In genomic region chrY:17067306-17067705, GRCh38 we compare ENCODE assay signal across 25 cellular contexts.
"Had no signal": no experiment of that assay in that cellular context is flagged by ENCODE, and none has a peak within 500 bp of the region (broad histone marks: within the 10 kb centered on the region; RNA-seq: fewer than 3 reads in every experiment).

No MANE protein-coding gene starts in this region.

- H3K4me1 ChIP-seq: colonic mucosa, right lobe of liver, transverse colon, uterus had no signal

- H3K27me3 Mint-ChIP-seq: activated naive CD4-positive, alpha-beta T cell treated with anti-CD3 and anti-CD28 coated beads, Interleukin-2, amount 50 U/mL, for 24 hours; brain; effector memory CD8-positive, alpha-beta T cell; natural killer cell treated with Interleukin-12 subunit alpha and Interleukin-12 subunit beta and Interleukin-15 and Interleukin-18, amount 100 ng/mL, for 72 hours; stimulated activated naive B cell treated with anti-CD40 and anti-IgM and Interleukin-4, amounts not matched to agents 10 μg/mL and 1 μg/mL and 100 μg/mL, for 72 hours had no signal

- H3K27me3 ChIP-seq: colonic mucosa, dorsolateral prefrontal cortex, neutrophil, ovary, right lobe of liver, transverse colon, uterus had no signal

- H3K9me3 Mint-ChIP-seq: brain; natural killer cell treated with Interleukin-12 subunit alpha and Interleukin-12 subunit beta and Interleukin-15 and Interleukin-18, amount 100 ng/mL, for 72 hours had no signal

- H3K27ac Mint-ChIP-seq: activated CD8-positive, alpha-beta T cell treated with anti-CD3 and anti-CD28 coated beads, Interleukin-2, amount 10 ng/mL, durations not matched to agents 7 days and 5 days; activated naive CD4-positive, alpha-beta T cell treated with anti-CD3 and anti-CD28 coated beads, Interleukin-2, amount 50 U/mL, for 24 hours; brain; effector memory CD8-positive, alpha-beta T cell; natural killer cell treated with Interleukin-12 subunit alpha and Interleukin-12 subunit beta and Interleukin-15 and Interleukin-18, amount 100 ng/mL, for 72 hours; stimulated activated naive B cell treated with anti-CD40 and anti-IgM and Interleukin-4, amounts not matched to agents 10 μg/mL and 1 μg/mL and 100 μg/mL, for 72 hours had no signal

- H3K9me3 ChIP-seq: colonic mucosa, neutrophil, ovary, right lobe of liver, transverse colon, uterus had no signal

- H3K4me3 Mint-ChIP-seq: activated CD8-positive, alpha-beta T cell treated with anti-CD3 and anti-CD28 coated beads, Interleukin-2, amount 10 ng/mL, durations not matched to agents 7 days and 5 days; activated naive CD4-positive, alpha-beta T cell treated with anti-CD3 and anti-CD28 coated beads, Interleukin-2, amount 50 U/mL, for 24 hours; brain; effector memory CD8-positive, alpha-beta T cell; natural killer cell treated with Interleukin-12 subunit alpha and Interleukin-12 subunit beta and Interleukin-15 and Interleukin-18, amount 100 ng/mL, for 72 hours; stimulated activated naive B cell treated with anti-CD40 and anti-IgM and Interleukin-4, amounts not matched to agents 10 μg/mL and 1 μg/mL and 100 μg/mL, for 72 hours had no signal

- H3K4me3 ChIP-seq: colonic mucosa, dorsolateral prefrontal cortex, ovary, right lobe of liver, smooth muscle cell, transverse colon, uterus had no signal

- H3K27ac ChIP-seq: colonic mucosa, dorsolateral prefrontal cortex, neutrophil, ovary, right lobe of liver, transverse colon, uterus had no signal

- H3K4me1 Mint-ChIP-seq: brain; stimulated activated naive B cell treated with anti-CD40 and anti-IgM and Interleukin-4, amounts not matched to agents 10 μg/mL and 1 μg/mL and 100 μg/mL, for 72 hours had no signal

- H3K4me2 ChIP-seq: smooth muscle cell had no signal

- DNase-seq: activated CD4-positive, alpha-beta T cell treated with anti-CD3 and anti-CD28 coated beads for 1 hour; activated CD4-positive, alpha-beta T cell treated with anti-CD3 and anti-CD28 coated beads, Interleukin-2, amount 50 U/mL, for 1 hour; activated CD8-positive, alpha-beta T cell treated with anti-CD3 and anti-CD28 coated beads, Interleukin-2, amount 10 ng/mL, durations not matched to agents 7 days and 5 days; activated gamma-delta T cell treated with Interleukin-2 at 50 U/mL for 16 hours; aorta; central memory CD4-positive, alpha-beta T cell; colonic mucosa; dorsolateral prefrontal cortex; effector memory CD8-positive, alpha-beta T cell; erythroblast; head of caudate nucleus; hypothalamus; left ventricle myocardium superior; ovary; right lobe of liver; stimulated activated CD4-positive, alpha-beta T cell treated with anti-CD3 and anti-CD28 coated beads, Interleukin-2, amount 100 ng/mL, for 48 hours; stimulated activated CD8-positive, alpha-beta memory T cell treated with anti-CD3 and anti-CD28 coated beads, Interleukin-4, amount 100 ng/mL, for 48 hours; stimulated activated naive B cell treated with anti-CD40 and anti-IgM and Interleukin-4, amounts not matched to agents 10 μg/mL and 1 μg/mL and 100 μg/mL, for 72 hours; transverse colon; uterus had no signal

- H3K36me3 ChIP-seq: colonic mucosa, neutrophil, ovary, right lobe of liver, transverse colon, uterus had no signal

- H3K36me3 Mint-ChIP-seq: brain had no signal
